Comparison of ENCODE assay signal across 20 cellular contexts in genomic region chr14:58565834-58566233, GRCh38.
"Had no signal": no experiment of that assay in that cellular context is flagged by ENCODE, and none has a peak within 500 bp of the region (broad histone marks: within the 10 kb centered on the region; RNA-seq: fewer than 3 reads in every experiment).

No MANE protein-coding gene starts in this region.

- H3K27ac ChIP-seq: PC-9, Peyer's patch, SJCRH30 had no signal

- ATAC-seq: Right ventricle myocardium inferior, SK-N-SH treated with all-trans-retinoic acid at 6 μM for 48 hours had no signal

- H3K4me3 ChIP-seq: PC-9, Peyer's patch, SJCRH30 had no signal

- DNase-seq: KBM-7, MM.1S, NCI-H1092 treated with DMSO at 0.1 percent for 48 hours, NCI-H1436 treated with DMSO at 0.1 percent for 48 hours, NCI-H1694, NCI-H187 treated with DMSO at 0.1 percent for 48 hours, NCI-H2029 treated with DMSO at 0.1 percent for 48 hours, NCI-H2171 treated with DMSO at 0.1 percent for 48 hours, NCI-H345, NCI-H446 treated with DMSO at 0.1 percent for 48 hours, NCI-H510A treated with DMSO at 0.1 percent for 48 hours, NCI-H526, PC-9, Peyer's patch, SHP77 treated with DMSO at 0.1 percent for 48 hours, SJCRH30, T-helper 1 cell had no signal

- H3K36me3 ChIP-seq: Peyer's patch, SJCRH30 had no signal

- H3K4me2 ChIP-seq: PC-9 had no signal

- H3K4me1 ChIP-seq: Peyer's patch, SJCRH30 had no signal

- H3K4me3 Mint-ChIP-seq: IgD-negative memory B cell had no signal

- H3K27me3 Mint-ChIP-seq: IgD-negative memory B cell had no signal

- H2AFZ ChIP-seq: PC-9 had no signal

- H3K9me3 ChIP-seq: Peyer's patch, SJCRH30 had no signal

- H3K27me3 ChIP-seq: Peyer's patch, SJCRH30 had no signal
